In genomic region chr3:48966367-48966766, GRCh38 we compare ENCODE assay signal across 21 cellular contexts. TPM values are rescaled to one million over a fixed set of nuclear protein-coding genes. Genes with fewer than 3 reads are reported as not detected.
A peak's percentile ranks its signal among the peaks of the same experiment; 100 is the strongest.
DNase-seq lines count a peak whose midpoint lies in the region; ATAC-seq and TF ChIP-seq lines count a peak whose summit lies in the region.
"Had no signal": no experiment of that assay in that cellular context is flagged by ENCODE, and none has a peak within 500 bp of the region (broad histone marks: within the 10 kb centered on the region; RNA-seq: fewer than 3 reads in every experiment).

No MANE protein-coding gene starts in this region.

- peak overlapping the region; percentile 64 for H3K27ac Mint-ChIP-seq in activated CD8-positive, alpha-beta T cell treated with anti-CD3 and anti-CD28 coated beads for 36 hours
- no peak overlapping the region for H3K27ac Mint-ChIP-seq in activated CD8-positive, alpha-beta T cell treated with anti-CD3 and anti-CD28 coated beads, Interleukin-2, amount 10 ng/mL, durations not matched to agents 7 days and 5 days
- peak overlapping the region; percentile 82 for H3K27ac Mint-ChIP-seq in activated T-helper 17 cell treated with anti-CD3 and anti-CD28 coated beads, Interleukin-2, amount 50 U/mL, for 72 hours

- H3K27ac ChIP-seq in mesenchymal stem cell (ENCODE audit: low read length, poor library complexity, severe bottlenecking) (no peak overlapping the region), testis (peak overlapping the region; percentile 51 to 64), thyroid gland (no peak overlapping the region)
- H3K27ac ChIP-seq: esophagus squamous epithelium, GM23248, left ventricle myocardium inferior, neutrophil had no signal

- WGBS in mesenchymal stem cell: 64% methylated on average over 2 of the region's 3 CpGs
- 46 to 79% methylated on average over 3 of the region's 3 CpGs for WGBS in testis, 2 donors
- 88 to 97% methylated on average over 3 of the region's 3 CpGs for WGBS in thyroid gland, 2 donors

- H2BK5ac ChIP-seq in mesenchymal stem cell (ENCODE audit: low read depth, low read length, poor library complexity, severe bottlenecking): no peak overlapping the region

- no peaks in the 10 kb centered on the region for H3K27me3 Mint-ChIP-seq in activated CD8-positive, alpha-beta T cell treated with anti-CD3 and anti-CD28 coated beads for 36 hours
- H3K27me3 Mint-ChIP-seq in activated CD8-positive, alpha-beta T cell treated with anti-CD3 and anti-CD28 coated beads, Interleukin-2, amount 10 ng/mL, durations not matched to agents 7 days and 5 days (ENCODE audit: low read depth): no peaks in the 10 kb centered on the region
- H3K27me3 Mint-ChIP-seq in activated T-helper 17 cell treated with anti-CD3 and anti-CD28 coated beads, Interleukin-2, amount 50 U/mL, for 72 hours: no peaks in the 10 kb centered on the region

- no peak for DNase-seq in activated CD8-positive, alpha-beta T cell treated with anti-CD3 and anti-CD28 coated beads for 36 hours
- no peak for DNase-seq in activated CD8-positive, alpha-beta T cell treated with anti-CD3 and anti-CD28 coated beads, Interleukin-2, amount 10 ng/mL, durations not matched to agents 7 days and 5 days
- DNase-seq in mesenchymal stem cell (peak; percentile 22), testis (peak; percentile 7), NCI-H2081 treated with DMSO at 0.1 percent for 48 hours (lab: John Stamatoyannopoulos, UW) (no peak), thyroid gland (no peak)
- DNase-seq: 8988T; activated naive CD4-positive, alpha-beta T cell; BE2C; cerebellar nuclear complex; esophagus squamous epithelium; glutamatergic neuron; left ventricle myocardium inferior; NCI-H1436; NCI-H526 treated with DMSO at 0.1 percent for 48 hours; spleen had no signal

- peaks cover 30% of the 10 kb centered on the region for H3K36me3 Mint-ChIP-seq in activated CD8-positive, alpha-beta T cell treated with anti-CD3 and anti-CD28 coated beads for 36 hours (ENCODE audit: low read depth)
- H3K36me3 Mint-ChIP-seq in activated CD8-positive, alpha-beta T cell treated with anti-CD3 and anti-CD28 coated beads, Interleukin-2, amount 10 ng/mL, durations not matched to agents 7 days and 5 days (ENCODE audit: low read depth): peaks cover 51% of the 10 kb centered on the region
- H3K36me3 Mint-ChIP-seq in activated T-helper 17 cell treated with anti-CD3 and anti-CD28 coated beads, Interleukin-2, amount 50 U/mL, for 72 hours (ENCODE audit: low read depth): peaks cover 100% of the 10 kb centered on the region

- no peak overlapping the region for H2BK120ac ChIP-seq in mesenchymal stem cell (ENCODE audit: low read depth, low read length)

- CTCF ChIA-PET in activated CD8-positive, alpha-beta T cell treated with anti-CD3 and anti-CD28 coated beads for 36 hours (lab: Charles Lee): interaction anchor here (1.5 kb wide), 1 partner anchor 21 kb away, joined by 6 read pairs; no protein-coding TSS in a partner anchor
- CTCF ChIA-PET in activated CD8-positive, alpha-beta T cell treated with anti-CD3 and anti-CD28 coated beads, Interleukin-2, amount 10 ng/mL, durations not matched to agents 7 days and 5 days (lab: Charles Lee): interaction anchor here (1.6 kb wide), 1 partner anchor 227 kb away, joined by 7 read pairs; no protein-coding TSS in a partner anchor

- H3K9me3 ChIP-seq in mesenchymal stem cell (ENCODE audit: control insufficient read depth, low read length): no peaks in the 10 kb centered on the region
- no peaks in the 10 kb centered on the region for H3K9me3 ChIP-seq in testis
- H3K9me3 ChIP-seq in thyroid gland: no peaks in the 10 kb centered on the region
- H3K9me3 ChIP-seq: BE2C, esophagus squamous epithelium, left ventricle myocardium inferior, neutrophil, spleen had no signal

- H3K18ac ChIP-seq in mesenchymal stem cell (ENCODE audit: low read depth in 1 of 2, low read length in 2 of 2): no peak overlapping the region

- H3K23ac ChIP-seq in mesenchymal stem cell (ENCODE audit: low read length in 2 of 2): no peak overlapping the region

- H3K36me3 ChIP-seq in mesenchymal stem cell (ENCODE audit: control insufficient read depth in 1 of 2, insufficient read depth in 2 of 2, low read depth in 1 of 2, low read length in 2 of 2) (peaks cover 37 to 84% of the 10 kb centered on the region in 2 experiments), testis (ENCODE audit: low read depth, missing control alignments) (no peaks in the 10 kb centered on the region), thyroid gland (peaks cover 21 to 56% of the 10 kb centered on the region in 2 donors)

- intact Hi-C loops in activated CD8-positive, alpha-beta T cell treated with anti-CD3 and anti-CD28 coated beads for 36 hours (cut with micrococcal nuclease): no loop called here
- intact Hi-C loops in testis (cut with DNase I; ENCODE audit: low total_unique reads) (no loop called here), thyroid gland (cut with DNase I) (no loop called here)

- H3K14ac ChIP-seq in mesenchymal stem cell (ENCODE audit: low read length in 2 of 2): no peak overlapping the region

- POLR2A ChIA-PET in activated CD8-positive, alpha-beta T cell treated with anti-CD3 and anti-CD28 coated beads for 36 hours (lab: Charles Lee): interaction anchor here (0.7 to 1.1 kb wide), 3 partner anchors 55 to 222 kb away, joined by 3 to 5 read pairs (median 3); partner anchors contain the start of gene NDUFAF3
- POLR2A ChIA-PET in activated CD8-positive, alpha-beta T cell treated with anti-CD3 and anti-CD28 coated beads, Interleukin-2, amount 10 ng/mL, durations not matched to agents 7 days and 5 days (lab: Charles Lee): no interaction called here

- no peak overlapping the region for H4K91ac ChIP-seq in mesenchymal stem cell (ENCODE audit: low read length)

- H3K4me1 ChIP-seq in mesenchymal stem cell (ENCODE audit: control insufficient read depth, insufficient read depth, low read depth, low read length): no peaks in the 10 kb centered on the region
- H3K4me1 ChIP-seq in testis: peaks cover 24% of the 10 kb centered on the region
- H3K4me1 ChIP-seq in thyroid gland: no peaks in the 10 kb centered on the region
- H3K4me1 ChIP-seq: BE2C, esophagus squamous epithelium, spleen had no signal

- H3K27me3 ChIP-seq in mesenchymal stem cell (ENCODE audit: control insufficient read depth in 1 of 2, insufficient read depth in 1 of 2, low read length in 2 of 2): no peaks in the 10 kb centered on the region
- no peaks in the 10 kb centered on the region for H3K27me3 ChIP-seq in testis
- H3K27me3 ChIP-seq in thyroid gland: no peaks in the 10 kb centered on the region
- H3K27me3 ChIP-seq: BE2C, esophagus squamous epithelium, neutrophil, spleen had no signal

- no peak overlapping the region for H4K8ac ChIP-seq in mesenchymal stem cell (ENCODE audit: low read length)

- TF ChIP-seq POLR2A in testis (IDR thresholded peaks at IDR 0.05): no peak
- no peak for TF ChIP-seq POLR2A in thyroid gland (IDR thresholded peaks at IDR 0.05)

- TF ChIP-seq CTCF in activated CD8-positive, alpha-beta T cell treated with anti-CD3 and anti-CD28 coated beads for 36 hours (IDR thresholded peaks at IDR 0.05): no peak
- no peak for TF ChIP-seq CTCF in testis (IDR thresholded peaks at IDR 0.05)
- TF ChIP-seq CTCF in thyroid gland (IDR thresholded peaks at IDR 0.05): no peak

- H3K4ac ChIP-seq in mesenchymal stem cell (ENCODE audit: low read depth in 1 of 2, low read length in 2 of 2): no peak overlapping the region

- peaks cover 13% of the 10 kb centered on the region for H3K4me1 Mint-ChIP-seq in activated CD8-positive, alpha-beta T cell treated with anti-CD3 and anti-CD28 coated beads for 36 hours (ENCODE audit: low read depth)
- peaks cover 6% of the 10 kb centered on the region for H3K4me1 Mint-ChIP-seq in activated CD8-positive, alpha-beta T cell treated with anti-CD3 and anti-CD28 coated beads, Interleukin-2, amount 10 ng/mL, durations not matched to agents 7 days and 5 days (ENCODE audit: low read depth)
- H3K4me1 Mint-ChIP-seq in activated T-helper 17 cell treated with anti-CD3 and anti-CD28 coated beads, Interleukin-2, amount 50 U/mL, for 72 hours: peaks cover 19% of the 10 kb centered on the region

- no peak overlapping the region for H3K4me3 ChIP-seq in mesenchymal stem cell (ENCODE audit: insufficient read depth in 1 of 2, low read depth in 1 of 2, low read length in 2 of 2)
- no peak overlapping the region for H3K4me3 ChIP-seq in testis
- no peak overlapping the region for H3K4me3 ChIP-seq in thyroid gland (replicated peaks in 1 of 3)
- H3K4me3 ChIP-seq: esophagus squamous epithelium, GM23248, left ventricle myocardium inferior, spleen had no signal

- H2AFZ ChIP-seq in mesenchymal stem cell (ENCODE audit: low read depth, low read length): no peak overlapping the region
- H2AFZ ChIP-seq: GM23248 had no signal

- no peak overlapping the region for H2BK12ac ChIP-seq in mesenchymal stem cell (ENCODE audit: low read length in 2 of 2)

- H3K9me3 Mint-ChIP-seq in activated CD8-positive, alpha-beta T cell treated with anti-CD3 and anti-CD28 coated beads for 36 hours: no peaks in the 10 kb centered on the region
- no peaks in the 10 kb centered on the region for H3K9me3 Mint-ChIP-seq in activated CD8-positive, alpha-beta T cell treated with anti-CD3 and anti-CD28 coated beads, Interleukin-2, amount 10 ng/mL, durations not matched to agents 7 days and 5 days (ENCODE audit: insufficient read depth)
- H3K9me3 Mint-ChIP-seq in activated T-helper 17 cell treated with anti-CD3 and anti-CD28 coated beads, Interleukin-2, amount 50 U/mL, for 72 hours: no peaks in the 10 kb centered on the region

- H3K4me2 ChIP-seq in mesenchymal stem cell (ENCODE audit: low read length, poor library complexity, severe bottlenecking): no peak overlapping the region

- no peak overlapping the region for H2AK5ac ChIP-seq in mesenchymal stem cell (ENCODE audit: low read length, severe bottlenecking)

- no peak overlapping the region for H3K4me3 Mint-ChIP-seq in activated CD8-positive, alpha-beta T cell treated with anti-CD3 and anti-CD28 coated beads for 36 hours
- no peak overlapping the region for H3K4me3 Mint-ChIP-seq in activated CD8-positive, alpha-beta T cell treated with anti-CD3 and anti-CD28 coated beads, Interleukin-2, amount 10 ng/mL, durations not matched to agents 7 days and 5 days
- peak overlapping the region; percentile 75 for H3K4me3 Mint-ChIP-seq in activated T-helper 17 cell treated with anti-CD3 and anti-CD28 coated beads, Interleukin-2, amount 50 U/mL, for 72 hours

- no peak for ATAC-seq in activated CD8-positive, alpha-beta T cell treated with anti-CD3 and anti-CD28 coated beads for 36 hours
- ATAC-seq in activated CD8-positive, alpha-beta T cell treated with anti-CD3 and anti-CD28 coated beads, Interleukin-2, amount 10 ng/mL, durations not matched to agents 7 days and 5 days: no peak
- peak; percentile 60 for ATAC-seq in activated T-helper 17 cell treated with anti-CD3 and anti-CD28 coated beads, Interleukin-2, amount 50 U/mL, for 72 hours (replicated peaks)
- ATAC-seq in GM18858 (IDR thresholded peaks at IDR 0.05; ENCODE audit: unreplicated experiment): no peak
- ATAC-seq: Right ventricle myocardium inferior had no signal

- no peak overlapping the region for H2BK15ac ChIP-seq in mesenchymal stem cell (ENCODE audit: low read depth, poor library complexity, severe bottlenecking)

- no peak overlapping the region for H3K9ac ChIP-seq in mesenchymal stem cell (ENCODE audit: low read length)
- H3K9ac ChIP-seq: GM23248 had no signal

- peaks cover 14% of the 10 kb centered on the region for H3K79me1 ChIP-seq in mesenchymal stem cell (replicated peaks; ENCODE audit: low read length, poor library complexity, severe bottlenecking)

RNA-seq across cellular contexts. Expression of gene P4HTM, which starts 23.7 kb away (rescaled TPM):
- 10 to 100 TPM; 24.8 to 25.0 TPM for total RNA-seq in activated CD8-positive, alpha-beta T cell treated with anti-CD3 and anti-CD28 coated beads for 36 hours
- 10 to 100 TPM; 35.2 to 39.6 TPM for total RNA-seq in activated CD8-positive, alpha-beta T cell treated with anti-CD3 and anti-CD28 coated beads, Interleukin-2, amount 10 ng/mL, durations not matched to agents 7 days and 5 days
- total RNA-seq in activated T-helper 17 cell treated with anti-CD3 and anti-CD28 coated beads, Interleukin-2, amount 50 U/mL, for 72 hours: 10 to 100 TPM; 32.2 to 44.9 TPM
- 19.1 TPM for polyA plus RNA-seq in mesenchymal stem cell (2013, experiment 1 of 2)
- polyA plus RNA-seq in mesenchymal stem cell (2013, experiment 2 of 2): 19.3 TPM
- total RNA-seq in testis: 100 to 1,000 TPM; 107 to 122 TPM
- 52.3 TPM for polyA plus RNA-seq in testis (ENCODE audit: insufficient read depth, low read depth, low replicate concordance)
- total RNA-seq in thyroid gland: 100 to 1,000 TPM in 1 of 4 donors, 10 to 100 TPM in 3; 73.5 to 117 (median 95.0) TPM

RNA-seq across cellular contexts. Expression of gene WDR6, which starts 40.8 kb away (rescaled TPM):
- 100 to 1,000 TPM; 111 to 125 TPM for total RNA-seq in activated CD8-positive, alpha-beta T cell treated with anti-CD3 and anti-CD28 coated beads for 36 hours
- total RNA-seq in activated CD8-positive, alpha-beta T cell treated with anti-CD3 and anti-CD28 coated beads, Interleukin-2, amount 10 ng/mL, durations not matched to agents 7 days and 5 days: 100 to 1,000 TPM; 134 to 140 TPM
- total RNA-seq in activated T-helper 17 cell treated with anti-CD3 and anti-CD28 coated beads, Interleukin-2, amount 50 U/mL, for 72 hours: 100 to 1,000 TPM; 154 to 208 TPM
- 54.8 TPM for polyA plus RNA-seq in mesenchymal stem cell (2013, experiment 1 of 2)
- 51.7 TPM for polyA plus RNA-seq in mesenchymal stem cell (2013, experiment 2 of 2)
- total RNA-seq in testis: 100 to 1,000 TPM; 171 to 172 TPM
- 92.0 TPM for polyA plus RNA-seq in testis (ENCODE audit: insufficient read depth, low read depth, low replicate concordance)
- 100 to 1,000 TPM; 125 to 169 (median 149) TPM for total RNA-seq in thyroid gland

RNA-seq across cellular contexts. Expression of gene ARIH2, which starts 47.7 kb away (rescaled TPM):
- total RNA-seq in activated CD8-positive, alpha-beta T cell treated with anti-CD3 and anti-CD28 coated beads for 36 hours: 100 to 1,000 TPM in 1 of 2 experiments, 10 to 100 TPM in 1; 98.2 to 115 TPM
- total RNA-seq in activated CD8-positive, alpha-beta T cell treated with anti-CD3 and anti-CD28 coated beads, Interleukin-2, amount 10 ng/mL, durations not matched to agents 7 days and 5 days: 100 to 1,000 TPM; 102 to 112 TPM
- total RNA-seq in activated T-helper 17 cell treated with anti-CD3 and anti-CD28 coated beads, Interleukin-2, amount 50 U/mL, for 72 hours: 100 to 1,000 TPM; 107 to 158 TPM
- polyA plus RNA-seq in mesenchymal stem cell (2013, experiment 1 of 2): 45.9 TPM
- 46.2 TPM for polyA plus RNA-seq in mesenchymal stem cell (2013, experiment 2 of 2)
- total RNA-seq in testis (100 to 1,000 TPM; 127 to 157 TPM), thyroid gland (100 to 1,000 TPM; 108 to 136 (median 117) TPM)
- 106 TPM for polyA plus RNA-seq in testis (ENCODE audit: insufficient read depth, low read depth, low replicate concordance)

RNA-seq across cellular contexts. Expression of gene DALRD3, which starts 52.0 kb away (rescaled TPM):
- 10 to 100 TPM; 20.2 to 22.8 TPM for total RNA-seq in activated CD8-positive, alpha-beta T cell treated with anti-CD3 and anti-CD28 coated beads for 36 hours
- 10 to 100 TPM; 24.7 to 25.4 TPM for total RNA-seq in activated CD8-positive, alpha-beta T cell treated with anti-CD3 and anti-CD28 coated beads, Interleukin-2, amount 10 ng/mL, durations not matched to agents 7 days and 5 days
- total RNA-seq in activated T-helper 17 cell treated with anti-CD3 and anti-CD28 coated beads, Interleukin-2, amount 50 U/mL, for 72 hours: 10 to 100 TPM; 20.9 to 21.2 TPM
- polyA plus RNA-seq in mesenchymal stem cell (2013, experiment 1 of 2): 35.4 TPM
- polyA plus RNA-seq in mesenchymal stem cell (2013, experiment 2 of 2): 34.8 TPM
- total RNA-seq in testis (100 to 1,000 TPM in 1 of 2 donors, 10 to 100 TPM in 1; 92.0 to 106 TPM), thyroid gland (10 to 100 TPM; 43.1 to 91.4 (median 60.0) TPM)
- 121 TPM for polyA plus RNA-seq in testis (ENCODE audit: insufficient read depth, low read depth, low replicate concordance)

RNA-seq across cellular contexts. Expression of gene NDUFAF3, which starts 55.6 kb away (rescaled TPM):
- 10 to 100 TPM; 90.7 to 95.5 TPM for total RNA-seq in activated CD8-positive, alpha-beta T cell treated with anti-CD3 and anti-CD28 coated beads for 36 hours
- 10 to 100 TPM; 92.1 to 93.7 TPM for total RNA-seq in activated CD8-positive, alpha-beta T cell treated with anti-CD3 and anti-CD28 coated beads, Interleukin-2, amount 10 ng/mL, durations not matched to agents 7 days and 5 days
- 10 to 100 TPM; 40.6 to 56.7 TPM for total RNA-seq in activated T-helper 17 cell treated with anti-CD3 and anti-CD28 coated beads, Interleukin-2, amount 50 U/mL, for 72 hours
- 113 TPM for polyA plus RNA-seq in mesenchymal stem cell (2013, experiment 1 of 2)
- 116 TPM for polyA plus RNA-seq in mesenchymal stem cell (2013, experiment 2 of 2)
- total RNA-seq in testis: 100 to 1,000 TPM; 324 to 416 TPM
- polyA plus RNA-seq in testis (ENCODE audit: insufficient read depth, low read depth, low replicate concordance): 544 TPM
- total RNA-seq in thyroid gland: 100 to 1,000 TPM; 120 to 305 (median 146) TPM

Comparison
In these comparisons a context has a peak if more than half of its experiments do, and no peak if none do; other contexts are left out.
1. DNase-seq: peak in mesenchymal stem cell (single experiment) and testis (single experiment); none in activated CD8-positive, alpha-beta T cell treated with anti-CD3 and anti-CD28 coated beads for 36 hours (single experiment), activated CD8-positive, alpha-beta T cell treated with anti-CD3 and anti-CD28 coated beads, Interleukin-2, amount 10 ng/mL, durations not matched to agents 7 days and 5 days (single experiment), NCI-H2081 treated with DMSO at 0.1 percent for 48 hours (single experiment) and thyroid gland (0 of 2).
2. H3K27ac ChIP-seq: peak in testis (2 of 2); none in mesenchymal stem cell (single experiment) and thyroid gland (0 of 3).